8 cellular contexts compared by ENCODE assay signal in genomic region chr7:2100278-2101205, GRCh38.
DNase-seq lines count a peak whose midpoint lies in the region; ATAC-seq and TF ChIP-seq lines count a peak whose summit lies in the region.

No MANE protein-coding gene starts in this region.

- no peak for TF ChIP-seq POLR2A in adrenal gland (IDR thresholded peaks at IDR 0.05)

- DNase-seq in A172 (ENCODE audit: low spot score), result peak; percentile 40
- peak; percentile 82 for DNase-seq in GM13977 (ENCODE audit: low spot score)
- peak in 6 of 7 donors; percentile 31 to 66 (median 54) for DNase-seq in adrenal gland
- DNase-seq in colonic mucosa, result no peak
- no peak for DNase-seq in sciatic nerve (ENCODE audit: low spot score)
- DNase-seq in MG63, result no peak

- H3K36me3 ChIP-seq in adrenal gland (replicated peaks in 1 of 2), result no peaks in the 10 kb centered on the region
- H3K36me3 ChIP-seq in colonic mucosa, result no peaks in the 10 kb centered on the region
- H3K36me3 ChIP-seq in MG63, result no peaks in the 10 kb centered on the region; the same call in 1 of the 2 replicates

- in situ Hi-C loops in GM13977 (cut with MboI; ENCODE audit: low pct_unique_long_range_greater_than_20kb, low sequenced_read_pairs, unreplicated experiment), result loop anchor here (25.0 kb wide), 1 partner anchor 237 kb away; no protein-coding TSS in a partner anchor

- H3K9me3 ChIP-seq in adrenal gland (replicated peaks in 1 of 3) (no peaks in the 10 kb centered on the region), colonic mucosa (no peaks in the 10 kb centered on the region), MG63 (no peaks in the 10 kb centered on the region)

- WGBS in adrenal gland, 4 donors, result 65 to 78% (median 71%) methylated on average over 29 to 31 of the region's 31 CpGs

- intact Hi-C loops in adrenal gland (cut with DNase I), result loop anchor here in 1 of 2 donors (5.0 kb wide), 1 partner anchor 598 kb away; the partner anchor contains the start of gene INTS1
- intact Hi-C loops in colonic mucosa (cut with DNase I), result no loop called here
- intact Hi-C loops in sciatic nerve (cut with DNase I), result loop anchor here (5.0 kb wide), 1 partner anchor 1323 kb away; no protein-coding TSS in a partner anchor

- no peak overlapping the region for H3K9ac ChIP-seq in colonic mucosa (ENCODE audit: low read depth in 2 of 2, low read length in 2 of 2)

- peak; percentile 54 for TF ChIP-seq CTCF in GM13977 (IDR thresholded peaks at IDR 0.05; ENCODE audit: extremely low read depth, insufficient read depth, missing control alignments)
- no peak for TF ChIP-seq CTCF in adrenal gland (IDR thresholded peaks at IDR 0.05)
- TF ChIP-seq CTCF in colonic mucosa (IDR thresholded peaks at IDR 0.05), result no peak

- peaks cover 0 to 18% of the 10 kb centered on the region in 2 donors for H3K4me1 ChIP-seq in adrenal gland (replicated peaks in 1 of 2)
- H3K4me1 ChIP-seq in colonic mucosa, result no peaks in the 10 kb centered on the region

- peak; percentile 70 for ATAC-seq in HG03280 (IDR thresholded peaks at IDR 0.05; ENCODE audit: unreplicated experiment)
- no peak for ATAC-seq in GM21381 (IDR thresholded peaks at IDR 0.05; ENCODE audit: unreplicated experiment)
- ATAC-seq in sciatic nerve, result no peak

- H3K4me3 ChIP-seq in adrenal gland (no peak overlapping the region), colonic mucosa (no peak overlapping the region), MG63 (no peak overlapping the region)

- no peak overlapping the region for H3K27ac ChIP-seq in adrenal gland
- no peak overlapping the region for H3K27ac ChIP-seq in colonic mucosa

- no peaks in the 10 kb centered on the region for H3K27me3 ChIP-seq in adrenal gland
- no peaks in the 10 kb centered on the region for H3K27me3 ChIP-seq in colonic mucosa
- H3K27me3 ChIP-seq in MG63, result no peaks in the 10 kb centered on the region

Comparison
In these comparisons a context has a peak if more than half of its experiments do, and no peak if none do; other contexts are left out.
1. DNase-seq: peak in A172 (single experiment), GM13977 (single experiment) and adrenal gland (6 of 7); none in colonic mucosa (single experiment), sciatic nerve (single experiment) and MG63 (single experiment).